18 cellular contexts compared by ENCODE assay signal in genomic region chr9:135379540-135380267, GRCh38.
A peak's percentile ranks its signal among the peaks of the same experiment; 100 is the strongest.
DNase-seq lines count a peak whose midpoint lies in the region; TF ChIP-seq lines count a peak whose summit lies in the region.
"Had no signal": no experiment of that assay in that cellular context is flagged by ENCODE, and none has a peak within 500 bp of the region (broad histone marks: within the 10 kb centered on the region; RNA-seq: fewer than 3 reads in every experiment).

No MANE protein-coding gene starts in this region.

- TF ChIP-seq CTCF in brain microvascular endothelial cell (IDR thresholded peaks at IDR 0.05; ENCODE audit: low read depth, low read length, missing control alignments) (no peak), foreskin fibroblast (IDR thresholded peaks at IDR 0.05; ENCODE audit: low read depth, low read length) (no peak)

- DNase-seq in A172 (ENCODE audit: low spot score) (peak; percentile 63), Daoy (ENCODE audit: low read depth) (peak; percentile 63), NAMALWA (ENCODE audit: low spot score) (peak; percentile 15), brain microvascular endothelial cell (no peak), foreskin fibroblast (no peak)
- DNase-seq in activated CD4-positive, alpha-beta T cell treated with anti-CD3 and anti-CD28 coated beads for 48 hours = no peak
- DNase-seq: activated CD4-positive, alpha-beta T cell treated with anti-CD3 and anti-CD28 coated beads, Interleukin-2, amount 50 U/mL, for 1 hour; activated naive CD8-positive, alpha-beta T cell treated with anti-CD3 and anti-CD28 coated beads, Interleukin-2, amount 10 ng/mL, durations not matched to agents 7 days and 5 days; CD4-positive, alpha-beta memory T cell; NCI-H187 treated with DMSO at 0.1 percent for 48 hours; NCI-H510A treated with DMSO at 0.1 percent for 48 hours; SIG-M5; small intestine; stimulated activated naive CD4-positive, alpha-beta T cell treated with Interleukin-2 at 50 U/mL for 16 hours; thyroid gland had no signal

- H3K27ac ChIP-seq in angular gyrus (ENCODE audit: low read depth, low read length) (peak overlapping the region; percentile 64), brain microvascular endothelial cell (no peak overlapping the region)
- H3K27ac ChIP-seq: coronary artery, neutrophil, thyroid gland had no signal

- H3K4me3 ChIP-seq in brain microvascular endothelial cell (ENCODE audit: low read depth, low read length) (no peak overlapping the region), foreskin fibroblast (ENCODE audit: low read depth in 1 of 2, low read length in 2 of 2) (no peak overlapping the region)
- H3K4me3 ChIP-seq: coronary artery, thyroid gland had no signal

- H3K36me3 ChIP-seq in brain microvascular endothelial cell (replicated peaks) = no peaks in the 10 kb centered on the region
- H3K36me3 ChIP-seq: neutrophil, thyroid gland had no signal

- in situ Hi-C loops in brain microvascular endothelial cell (cut with HindIII; ENCODE audit: low pct_ligation_motif_present, low sequenced_read_pairs) = no loop called here

- no peaks in the 10 kb centered on the region for H3K27me3 ChIP-seq in brain microvascular endothelial cell (replicated peaks)
- H3K27me3 ChIP-seq: neutrophil, thyroid gland had no signal

Comparison
In these comparisons a context has a peak if more than half of its experiments do, and no peak if none do; other contexts are left out.
1. DNase-seq: peak in A172 (single experiment), Daoy (single experiment) and NAMALWA (single experiment); none in activated CD4-positive, alpha-beta T cell treated with anti-CD3 and anti-CD28 coated beads for 48 hours (single experiment), brain microvascular endothelial cell (single experiment) and foreskin fibroblast (0 of 2).